1 cellular context compared by ENCODE assay signal in the genomic region with DNA sequence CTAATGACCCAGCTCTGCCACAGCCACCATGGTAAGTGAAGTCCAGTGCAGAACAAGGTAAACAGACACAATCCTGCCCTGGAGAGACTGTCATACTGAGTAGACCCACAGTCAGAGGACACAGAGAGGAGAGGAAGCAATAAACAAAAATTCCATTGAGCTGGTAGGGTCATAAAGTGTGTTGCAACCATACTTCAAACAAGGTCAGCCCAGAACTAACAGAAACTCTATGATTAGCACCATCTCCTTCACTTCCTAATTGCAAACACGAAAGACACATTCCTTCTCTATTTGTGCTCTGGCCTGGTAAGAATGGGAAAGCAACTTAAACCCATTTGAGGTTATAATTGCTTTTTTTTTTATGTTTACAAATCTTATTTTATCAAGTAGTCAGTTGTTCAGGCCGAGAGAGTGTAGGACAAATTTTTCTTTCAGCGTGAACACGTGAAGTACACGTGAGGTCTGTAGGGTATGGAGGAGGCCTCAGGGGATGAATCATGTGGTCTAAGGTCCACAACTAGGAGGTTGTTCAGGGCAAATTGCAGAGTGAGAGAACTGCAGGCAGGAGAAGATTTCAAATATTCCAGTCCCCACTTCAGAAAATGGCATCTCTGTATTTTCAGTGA.
TF ChIP-seq lines count a peak whose summit lies in the region.

No MANE protein-coding gene starts in this region.

TF ChIP-seq in HepG2, 621 proteins besides CTCF, POLR2A, EP300 and RAD21 (continued from another document and continues in another):
- TF ChIP-seq, protein P1, sequence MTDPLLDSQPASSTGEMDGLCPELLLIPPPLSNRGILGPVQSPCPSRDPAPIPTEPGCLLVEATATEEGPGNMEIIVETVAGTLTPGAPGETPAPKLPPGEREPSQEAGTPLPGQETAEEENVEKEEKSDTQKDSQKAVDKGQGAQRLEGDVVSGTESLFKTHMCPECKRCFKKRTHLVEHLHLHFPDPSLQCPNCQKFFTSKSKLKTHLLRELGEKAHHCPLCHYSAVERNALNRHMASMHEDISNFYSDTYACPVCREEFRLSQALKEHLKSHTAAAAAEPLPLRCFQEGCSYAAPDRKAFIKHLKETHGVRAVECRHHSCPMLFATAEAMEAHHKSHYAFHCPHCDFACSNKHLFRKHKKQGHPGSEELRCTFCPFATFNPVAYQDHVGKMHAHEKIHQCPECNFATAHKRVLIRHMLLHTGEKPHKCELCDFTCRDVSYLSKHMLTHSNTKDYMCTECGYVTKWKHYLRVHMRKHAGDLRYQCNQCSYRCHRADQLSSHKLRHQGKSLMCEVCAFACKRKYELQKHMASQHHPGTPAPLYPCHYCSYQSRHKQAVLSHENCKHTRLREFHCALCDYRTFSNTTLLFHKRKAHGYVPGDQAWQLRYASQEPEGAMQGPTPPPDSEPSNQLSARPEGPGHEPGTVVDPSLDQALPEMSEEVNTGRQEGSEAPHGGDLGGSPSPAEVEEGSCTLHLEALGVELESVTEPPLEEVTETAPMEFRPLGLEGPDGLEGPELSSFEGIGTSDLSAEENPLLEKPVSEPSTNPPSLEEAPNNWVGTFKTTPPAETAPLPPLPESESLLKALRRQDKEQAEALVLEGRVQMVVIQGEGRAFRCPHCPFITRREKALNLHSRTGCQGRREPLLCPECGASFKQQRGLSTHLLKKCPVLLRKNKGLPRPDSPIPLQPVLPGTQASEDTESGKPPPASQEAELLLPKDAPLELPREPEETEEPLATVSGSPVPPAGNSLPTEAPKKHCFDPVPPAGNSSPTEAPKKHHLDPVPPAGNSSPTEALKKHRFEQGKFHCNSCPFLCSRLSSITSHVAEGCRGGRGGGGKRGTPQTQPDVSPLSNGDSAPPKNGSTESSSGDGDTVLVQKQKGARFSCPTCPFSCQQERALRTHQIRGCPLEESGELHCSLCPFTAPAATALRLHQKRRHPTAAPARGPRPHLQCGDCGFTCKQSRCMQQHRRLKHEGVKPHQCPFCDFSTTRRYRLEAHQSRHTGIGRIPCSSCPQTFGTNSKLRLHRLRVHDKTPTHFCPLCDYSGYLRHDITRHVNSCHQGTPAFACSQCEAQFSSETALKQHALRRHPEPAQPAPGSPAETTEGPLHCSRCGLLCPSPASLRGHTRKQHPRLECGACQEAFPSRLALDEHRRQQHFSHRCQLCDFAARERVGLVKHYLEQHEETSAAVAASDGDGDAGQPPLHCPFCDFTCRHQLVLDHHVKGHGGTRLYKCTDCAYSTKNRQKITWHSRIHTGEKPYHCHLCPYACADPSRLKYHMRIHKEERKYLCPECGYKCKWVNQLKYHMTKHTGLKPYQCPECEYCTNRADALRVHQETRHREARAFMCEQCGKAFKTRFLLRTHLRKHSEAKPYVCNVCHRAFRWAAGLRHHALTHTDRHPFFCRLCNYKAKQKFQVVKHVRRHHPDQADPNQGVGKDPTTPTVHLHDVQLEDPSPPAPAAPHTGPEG (CRISPR knock-in tag; IDR thresholded peaks at IDR 0.05): peak; percentile 89
- TF ChIP-seq KDM1A (CRISPR knock-in tag; IDR thresholded peaks at IDR 0.05) (0 out of 2 replicates have a peak, but pooled peaks have one; percentile 12), ZNF775 (CRISPR knock-in tag; IDR thresholded peaks at IDR 0.05; ENCODE audit: borderline replicate concordance) (peak; percentile 91), PHF5A (CRISPR knock-in tag; IDR thresholded peaks at IDR 0.05; ENCODE audit: low read depth, unreplicated experiment) (peak; percentile 92), ZNF713 (CRISPR knock-in tag; IDR thresholded peaks at IDR 0.05) (no peak), ONECUT2 (CRISPR knock-in tag; IDR thresholded peaks at IDR 0.05) (peak; percentile 76), POLR2AphosphoS2 (IDR thresholded peaks at IDR 0.05; ENCODE audit: low read depth, low read length) (no peak), ZFP62 (CRISPR knock-in tag; IDR thresholded peaks at IDR 0.05) (no peak), ZNF430 (CRISPR knock-in tag; IDR thresholded peaks at IDR 0.05) (peak; percentile 92; the same call in 1 of the 2 replicates), MIXL1 (CRISPR knock-in tag; IDR thresholded peaks at IDR 0.05) (peak; percentile 89), ZNF468 (CRISPR knock-in tag; IDR thresholded peaks at IDR 0.05) (no peak), ZNF782 (CRISPR knock-in tag; IDR thresholded peaks at IDR 0.05; ENCODE audit: borderline replicate concordance) (peak; percentile 42; the same call in 1 of the 2 replicates), ZNF17 (CRISPR knock-in tag; IDR thresholded peaks at IDR 0.05) (no peak), ZNF720 (CRISPR knock-in tag; IDR thresholded peaks at IDR 0.05) (no peak), TBX3 (IDR thresholded peaks at IDR 0.05; ENCODE audit: borderline replicate concordance) (peak; percentile 98), TBP (CRISPR knock-in tag; IDR thresholded peaks at IDR 0.05) (no peak), ATAD3A (CRISPR knock-in tag; IDR thresholded peaks at IDR 0.05) (no peak)
- TF ChIP-seq, protein P2, sequence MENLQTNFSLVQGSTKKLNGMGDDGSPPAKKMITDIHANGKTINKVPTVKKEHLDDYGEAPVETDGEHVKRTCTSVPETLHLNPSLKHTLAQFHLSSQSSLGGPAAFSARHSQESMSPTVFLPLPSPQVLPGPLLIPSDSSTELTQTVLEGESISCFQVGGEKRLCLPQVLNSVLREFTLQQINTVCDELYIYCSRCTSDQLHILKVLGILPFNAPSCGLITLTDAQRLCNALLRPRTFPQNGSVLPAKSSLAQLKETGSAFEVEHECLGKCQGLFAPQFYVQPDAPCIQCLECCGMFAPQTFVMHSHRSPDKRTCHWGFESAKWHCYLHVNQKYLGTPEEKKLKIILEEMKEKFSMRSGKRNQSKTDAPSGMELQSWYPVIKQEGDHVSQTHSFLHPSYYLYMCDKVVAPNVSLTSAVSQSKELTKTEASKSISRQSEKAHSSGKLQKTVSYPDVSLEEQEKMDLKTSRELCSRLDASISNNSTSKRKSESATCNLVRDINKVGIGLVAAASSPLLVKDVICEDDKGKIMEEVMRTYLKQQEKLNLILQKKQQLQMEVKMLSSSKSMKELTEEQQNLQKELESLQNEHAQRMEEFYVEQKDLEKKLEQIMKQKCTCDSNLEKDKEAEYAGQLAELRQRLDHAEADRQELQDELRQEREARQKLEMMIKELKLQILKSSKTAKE (CRISPR knock-in tag; IDR thresholded peaks at IDR 0.05; ENCODE audit: borderline replicate concordance): peak; percentile 81; the same call in 1 of the 2 replicates
- TF ChIP-seq, protein P3, sequence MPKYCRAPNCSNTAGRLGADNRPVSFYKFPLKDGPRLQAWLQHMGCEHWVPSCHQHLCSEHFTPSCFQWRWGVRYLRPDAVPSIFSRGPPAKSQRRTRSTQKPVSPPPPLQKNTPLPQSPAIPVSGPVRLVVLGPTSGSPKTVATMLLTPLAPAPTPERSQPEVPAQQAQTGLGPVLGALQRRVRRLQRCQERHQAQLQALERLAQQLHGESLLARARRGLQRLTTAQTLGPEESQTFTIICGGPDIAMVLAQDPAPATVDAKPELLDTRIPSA (CRISPR knock-in tag; IDR thresholded peaks at IDR 0.05; ENCODE audit: borderline replicate concordance): no peak; the same call in 1 of the 2 replicates
- TF ChIP-seq, protein P4, sequence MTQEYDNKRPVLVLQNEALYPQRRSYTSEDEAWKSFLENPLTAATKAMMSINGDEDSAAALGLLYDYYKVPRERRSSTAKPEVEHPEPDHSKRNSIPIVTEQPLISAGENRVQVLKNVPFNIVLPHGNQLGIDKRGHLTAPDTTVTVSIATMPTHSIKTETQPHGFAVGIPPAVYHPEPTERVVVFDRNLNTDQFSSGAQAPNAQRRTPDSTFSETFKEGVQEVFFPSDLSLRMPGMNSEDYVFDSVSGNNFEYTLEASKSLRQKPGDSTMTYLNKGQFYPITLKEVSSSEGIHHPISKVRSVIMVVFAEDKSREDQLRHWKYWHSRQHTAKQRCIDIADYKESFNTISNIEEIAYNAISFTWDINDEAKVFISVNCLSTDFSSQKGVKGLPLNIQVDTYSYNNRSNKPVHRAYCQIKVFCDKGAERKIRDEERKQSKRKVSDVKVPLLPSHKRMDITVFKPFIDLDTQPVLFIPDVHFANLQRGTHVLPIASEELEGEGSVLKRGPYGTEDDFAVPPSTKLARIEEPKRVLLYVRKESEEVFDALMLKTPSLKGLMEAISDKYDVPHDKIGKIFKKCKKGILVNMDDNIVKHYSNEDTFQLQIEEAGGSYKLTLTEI (CRISPR knock-in tag; conservative IDR thresholded peaks at IDR 0.05): no peak
- TF ChIP-seq, protein P5, sequence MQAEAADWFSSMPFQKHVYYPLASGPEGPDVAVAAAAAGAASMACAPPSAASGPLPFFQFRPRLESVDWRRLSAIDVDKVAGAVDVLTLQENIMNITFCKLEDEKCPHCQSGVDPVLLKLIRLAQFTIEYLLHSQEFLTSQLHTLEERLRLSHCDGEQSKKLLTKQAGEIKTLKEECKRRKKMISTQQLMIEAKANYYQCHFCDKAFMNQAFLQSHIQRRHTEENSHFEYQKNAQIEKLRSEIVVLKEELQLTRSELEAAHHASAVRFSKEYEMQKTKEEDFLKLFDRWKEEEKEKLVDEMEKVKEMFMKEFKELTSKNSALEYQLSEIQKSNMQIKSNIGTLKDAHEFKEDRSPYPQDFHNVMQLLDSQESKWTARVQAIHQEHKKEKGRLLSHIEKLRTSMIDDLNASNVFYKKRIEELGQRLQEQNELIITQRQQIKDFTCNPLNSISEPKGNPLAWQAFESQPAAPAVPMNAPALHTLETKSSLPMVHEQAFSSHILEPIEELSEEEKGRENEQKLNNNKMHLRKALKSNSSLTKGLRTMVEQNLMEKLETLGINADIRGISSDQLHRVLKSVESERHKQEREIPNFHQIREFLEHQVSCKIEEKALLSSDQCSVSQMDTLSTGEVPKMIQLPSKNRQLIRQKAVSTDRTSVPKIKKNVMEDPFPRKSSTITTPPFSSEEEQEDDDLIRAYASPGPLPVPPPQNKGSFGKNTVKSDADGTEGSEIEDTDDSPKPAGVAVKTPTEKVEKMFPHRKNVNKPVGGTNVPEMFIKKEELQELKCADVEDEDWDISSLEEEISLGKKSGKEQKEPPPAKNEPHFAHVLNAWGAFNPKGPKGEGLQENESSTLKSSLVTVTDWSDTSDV (CRISPR knock-in tag; IDR thresholded peaks at IDR 0.05): no peak
- TF ChIP-seq, protein P6, sequence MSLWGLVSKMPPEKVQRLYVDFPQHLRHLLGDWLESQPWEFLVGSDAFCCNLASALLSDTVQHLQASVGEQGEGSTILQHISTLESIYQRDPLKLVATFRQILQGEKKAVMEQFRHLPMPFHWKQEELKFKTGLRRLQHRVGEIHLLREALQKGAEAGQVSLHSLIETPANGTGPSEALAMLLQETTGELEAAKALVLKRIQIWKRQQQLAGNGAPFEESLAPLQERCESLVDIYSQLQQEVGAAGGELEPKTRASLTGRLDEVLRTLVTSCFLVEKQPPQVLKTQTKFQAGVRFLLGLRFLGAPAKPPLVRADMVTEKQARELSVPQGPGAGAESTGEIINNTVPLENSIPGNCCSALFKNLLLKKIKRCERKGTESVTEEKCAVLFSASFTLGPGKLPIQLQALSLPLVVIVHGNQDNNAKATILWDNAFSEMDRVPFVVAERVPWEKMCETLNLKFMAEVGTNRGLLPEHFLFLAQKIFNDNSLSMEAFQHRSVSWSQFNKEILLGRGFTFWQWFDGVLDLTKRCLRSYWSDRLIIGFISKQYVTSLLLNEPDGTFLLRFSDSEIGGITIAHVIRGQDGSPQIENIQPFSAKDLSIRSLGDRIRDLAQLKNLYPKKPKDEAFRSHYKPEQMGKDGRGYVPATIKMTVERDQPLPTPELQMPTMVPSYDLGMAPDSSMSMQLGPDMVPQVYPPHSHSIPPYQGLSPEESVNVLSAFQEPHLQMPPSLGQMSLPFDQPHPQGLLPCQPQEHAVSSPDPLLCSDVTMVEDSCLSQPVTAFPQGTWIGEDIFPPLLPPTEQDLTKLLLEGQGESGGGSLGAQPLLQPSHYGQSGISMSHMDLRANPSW (CRISPR knock-in tag; IDR thresholded peaks at IDR 0.05; ENCODE audit: borderline replicate concordance): peak; percentile 93
- TF ChIP-seq, protein P7, sequence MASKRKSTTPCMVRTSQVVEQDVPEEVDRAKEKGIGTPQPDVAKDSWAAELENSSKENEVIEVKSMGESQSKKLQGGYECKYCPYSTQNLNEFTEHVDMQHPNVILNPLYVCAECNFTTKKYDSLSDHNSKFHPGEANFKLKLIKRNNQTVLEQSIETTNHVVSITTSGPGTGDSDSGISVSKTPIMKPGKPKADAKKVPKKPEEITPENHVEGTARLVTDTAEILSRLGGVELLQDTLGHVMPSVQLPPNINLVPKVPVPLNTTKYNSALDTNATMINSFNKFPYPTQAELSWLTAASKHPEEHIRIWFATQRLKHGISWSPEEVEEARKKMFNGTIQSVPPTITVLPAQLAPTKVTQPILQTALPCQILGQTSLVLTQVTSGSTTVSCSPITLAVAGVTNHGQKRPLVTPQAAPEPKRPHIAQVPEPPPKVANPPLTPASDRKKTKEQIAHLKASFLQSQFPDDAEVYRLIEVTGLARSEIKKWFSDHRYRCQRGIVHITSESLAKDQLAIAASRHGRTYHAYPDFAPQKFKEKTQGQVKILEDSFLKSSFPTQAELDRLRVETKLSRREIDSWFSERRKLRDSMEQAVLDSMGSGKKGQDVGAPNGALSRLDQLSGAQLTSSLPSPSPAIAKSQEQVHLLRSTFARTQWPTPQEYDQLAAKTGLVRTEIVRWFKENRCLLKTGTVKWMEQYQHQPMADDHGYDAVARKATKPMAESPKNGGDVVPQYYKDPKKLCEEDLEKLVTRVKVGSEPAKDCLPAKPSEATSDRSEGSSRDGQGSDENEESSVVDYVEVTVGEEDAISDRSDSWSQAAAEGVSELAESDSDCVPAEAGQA (IDR thresholded peaks at IDR 0.05; ENCODE audit: low read depth): peak; percentile 42; the same call in 1 of the 2 replicates
- TF ChIP-seq, protein P7 (CRISPR knock-in tag; IDR thresholded peaks at IDR 0.05; ENCODE audit: borderline replicate concordance): peak; percentile 66; the same call in 1 of the 2 replicates
- TF ChIP-seq, protein P8, sequence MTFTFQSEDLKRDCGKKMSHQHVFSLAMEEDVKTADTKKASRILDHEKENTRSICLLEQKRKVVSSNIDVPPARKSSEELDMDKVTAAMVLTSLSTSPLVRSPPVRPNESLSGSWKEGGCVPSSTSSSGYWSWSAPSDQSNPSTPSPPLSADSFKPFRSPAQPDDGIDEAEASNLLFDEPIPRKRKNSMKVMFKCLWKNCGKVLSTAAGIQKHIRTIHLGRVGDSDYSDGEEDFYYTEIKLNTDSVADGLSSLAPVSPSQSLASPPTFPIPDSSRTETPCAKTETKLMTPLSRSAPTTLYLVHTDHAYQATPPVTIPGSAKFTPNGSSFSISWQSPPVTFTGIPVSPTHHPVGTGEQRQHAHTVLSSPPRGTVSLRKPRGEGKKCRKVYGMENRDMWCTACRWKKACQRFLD (CRISPR knock-in tag; IDR thresholded peaks at IDR 0.05; ENCODE audit: borderline replicate concordance): peak; percentile 64; the same call in 1 of the 2 replicates
